In genomic region chr7:100394077-100394476, GRCh38 we compare ENCODE assay signal across 1 cellular context.
TF ChIP-seq lines count a peak whose summit lies in the region.

No MANE protein-coding gene starts in this region.

TF ChIP-seq in GM12878, 131 proteins besides CTCF, POLR2A, EP300 and RAD21:
- TF ChIP-seq RELB (IDR thresholded peaks at IDR 0.05; ENCODE audit: low read depth) (no peak), EZH2 (IDR thresholded peaks at IDR 0.05; ENCODE audit: borderline replicate concordance, control insufficient read depth, low read depth, low read length) (no peak)
